8 cellular contexts compared by ENCODE assay signal in genomic region chr9:127981559-127982121, GRCh38. TPM values are rescaled to one million over a fixed set of nuclear protein-coding genes. Genes with fewer than 3 reads are reported as not detected.
DNase-seq lines count a peak whose midpoint lies in the region; ATAC-seq, FAIRE-seq and TF ChIP-seq lines count a peak whose summit lies in the region.

No MANE protein-coding gene starts in this region.

- H4K20me1 ChIP-seq in GM12878 (ENCODE audit: control insufficient read depth, insufficient read depth) = peaks cover 6% of the 10 kb centered on the region

- TF ChIP-seq CTCF in cardiac muscle cell (IDR thresholded peaks at IDR 0.05; ENCODE audit: low read depth, low read length) (no peak), GM12878 (IDR thresholded peaks at IDR 0.05 in 2 of 3, conservative IDR thresholded peaks at IDR 0.05 in 1 of 3; ENCODE audit: control insufficient read depth in 2 of 3, extremely low read depth in 1 of 3, insufficient read depth in 1 of 3, low read depth in 3 of 3, low read length in 3 of 3) (no peak), upper lobe of left lung (IDR thresholded peaks at IDR 0.05) (no peak)

- H3K4me1 ChIP-seq in cardiac muscle cell (ENCODE audit: low read depth) (peaks cover 40% of the 10 kb centered on the region), GM12878 (ENCODE audit: control insufficient read depth, insufficient read depth, low read length) (peaks cover 49% of the 10 kb centered on the region), upper lobe of left lung (peaks cover 25 to 44% (median 41%) of the 10 kb centered on the region in 4 donors)

- peaks cover 4% of the 10 kb centered on the region for H3K36me3 Mint-ChIP-seq in memory B cell

- CTCF ChIA-PET in GM12878 (lab: Yijun Ruan, JAX) = interaction anchor here (0.8 to 7.8 kb wide), 7 partner anchors 26 to 91 kb away, joined by 3 to 63 read pairs (median 3); no protein-coding TSS in a partner anchor

- POLR2A ChIA-PET in GM12878 (lab: Charles Lee) = interaction anchor here (0.5 to 4.6 kb wide), 8 partner anchors 11 to 210 kb away, joined by 3 to 22 read pairs (median 4); partner anchors contain the start of genes CIZ1, NAIF1 and SLC25A25

- H2AFZ ChIP-seq in GM12878 (ENCODE audit: control insufficient read depth, low read depth, low read length) = peak overlapping the region; percentile 77

- H3K9ac ChIP-seq in GM12878 (ENCODE audit: control insufficient read depth, insufficient read depth, low read length) = peak overlapping the region; percentile 78

- no peaks in the 10 kb centered on the region for H3K9me3 Mint-ChIP-seq in memory B cell

- TF ChIP-seq RAD21 in GM12878 (IDR thresholded peaks at IDR 0.05; ENCODE audit: insufficient read depth, low read depth, low read length) = no peak

- RAD21 ChIA-PET in GM12878 (lab: Charles Lee; ENCODE audit: unreplicated experiment) = interaction anchor here (0.6 to 2.2 kb wide), 6 partner anchors 11 to 53 kb away, joined by 3 to 7 read pairs (median 4); no protein-coding TSS in a partner anchor

- ATAC-seq in left cardiac atrium (no peak), GM12878 (no peak), memory B cell (ENCODE audit: low read depth) (no peak), upper lobe of left lung (ENCODE audit: low FRiP score in 2 of 2) (no peak)

- no peak for FAIRE-seq in GM12878 (lab: Jason Lieb, UNC)

- no peaks in the 10 kb centered on the region for H3K27me3 Mint-ChIP-seq in memory B cell

- TSS peak; percentile 99 for BruUV-seq in GM12878 (replicated peaks; lab: Mats Ljungman, UMichigan)

- SMC1A ChIA-PET in GM12878 (lab: Charles Lee; ENCODE audit: uncharacterized antibody, unreplicated experiment) = interaction anchor here (1.0 to 3.7 kb wide), 6 partner anchors 11 to 52 kb away, joined by 3 to 20 read pairs (median 5); no protein-coding TSS in a partner anchor

- peak overlapping the region; percentile 97 for H3K27ac Mint-ChIP-seq in memory B cell

- 65% methylated on average over 11 of the region's 11 CpGs for WGBS in GM12878 (ENCODE audit: insufficient coverage, insufficient replicate concordance, low lambda C conversion rate, missing lambda C conversion rate)
- 60 to 67% methylated on average over 10 to 11 of the region's 11 CpGs for WGBS in upper lobe of left lung, 2 donors

- H3K79me2 ChIP-seq in GM12878 (ENCODE audit: control insufficient read depth, insufficient read depth, low read length) = peaks cover 35% of the 10 kb centered on the region

- no peak for TF ChIP-seq POLR2A in GM12878 (IDR thresholded peaks at IDR 0.05; ENCODE audit: low read depth, low read length)
- TF ChIP-seq POLR2A in upper lobe of left lung (IDR thresholded peaks at IDR 0.05) = no peak

- no peaks in the 10 kb centered on the region for H3K9me3 ChIP-seq in cardiac muscle cell (ENCODE audit: low read depth)
- no peaks in the 10 kb centered on the region for H3K9me3 ChIP-seq in GM12878 (replicated peaks; ENCODE audit: control insufficient read depth, insufficient read depth, low read length)
- no peaks in the 10 kb centered on the region for H3K9me3 ChIP-seq in upper lobe of left lung

- H3K4me1 Mint-ChIP-seq in memory B cell = peaks cover 39% of the 10 kb centered on the region

- TF ChIP-seq EP300 in GM12878 (IDR thresholded peaks at IDR 0.05; ENCODE audit: borderline replicate concordance in 1 of 2, control insufficient read depth in 1 of 2, low read depth in 2 of 2, low read length in 2 of 2) (no peak), upper lobe of left lung (IDR thresholded peaks at IDR 0.05) (no peak)

- intact Hi-C loops in left cardiac atrium (cut with DNase I) = no loop called here
- intact Hi-C loops in GM12878 (cut with micrococcal nuclease; ENCODE audit: unreplicated experiment) = no loop called here

- H3K27ac ChIP-seq in cardiac muscle cell (peak overlapping the region; percentile 98), GM12878 (ENCODE audit: control insufficient read depth, insufficient read depth) (peak overlapping the region; percentile 76), upper lobe of left lung (peak overlapping the region; percentile 82 to 91 (median 88))

- H3K27me3 ChIP-seq in cardiac muscle cell = no peaks in the 10 kb centered on the region
- no peaks in the 10 kb centered on the region for H3K27me3 ChIP-seq in GM12878 (replicated peaks in 1 of 2; ENCODE audit: control insufficient read depth in 2 of 2, insufficient read depth in 2 of 2, low read length in 1 of 2)
- H3K27me3 ChIP-seq in upper lobe of left lung = no peaks in the 10 kb centered on the region

- H3K4me2 ChIP-seq in GM12878 (ENCODE audit: control insufficient read depth, insufficient read depth) = peak overlapping the region; percentile 100

- DNase-seq in cardiac muscle cell (ENCODE audit: low read depth in 1 of 2, low spot score in 1 of 2) (no peak), left cardiac atrium (no peak), GM12878 (ENCODE audit: low read depth, low spot score) (no peak), memory B cell (ENCODE audit: low spot score in 2 of 2) (peak in 1 of 2 donors; percentile 13), upper lobe of left lung (no peak), G401 (ENCODE audit: low spot score) (no peak), NCI-H526 (lab: John Stamatoyannopoulos, UW) (no peak), NCI-H2107 (lab: John Stamatoyannopoulos, UW) (no peak)

- in situ Hi-C loops in GM12878 (cut with MboI) = no loop called here
- in situ Hi-C loops in G401 (cut with HindIII; ENCODE audit: low sequenced_read_pairs) = no loop called here

- H3K4me3 Mint-ChIP-seq in memory B cell = peak overlapping the region; percentile 86

- H3K36me3 ChIP-seq in cardiac muscle cell (no peaks in the 10 kb centered on the region), GM12878 (ENCODE audit: control insufficient read depth in 2 of 2, insufficient read depth in 2 of 2, low read length in 1 of 2) (0 out of 4 replicates have a peak, but pooled peaks cover 0 to 3% of the 10 kb centered on the region in 2 experiments), upper lobe of left lung (no peaks in the 10 kb centered on the region)

- peak overlapping the region; percentile 22 for H3K4me3 ChIP-seq in cardiac muscle cell
- peak overlapping the region; percentile 54 for H3K4me3 ChIP-seq in GM12878
- peak overlapping the region; percentile 39 to 95 (median 82) for H3K4me3 ChIP-seq in upper lobe of left lung

RNA-seq across cellular contexts. Expression of gene EEIG1, which starts 0.9 kb away (rescaled TPM):
- total RNA-seq in cardiac muscle cell (20.9 and 25.6 TPM in 2 replicates), left cardiac atrium (10 to 100 TPM; 24.9 to 27.3 TPM), GM12878 (2014; rRNA removed) (7.4 TPM in 2 replicates), GM12878 (2014; rRNA removed; fragmentation: Illumina TruSeq; extraction: Trizol) (8.5 and 9.5 TPM in 2 replicates), GM12878 (2021) (69.7 and 75.9 TPM in 2 replicates), upper lobe of left lung (10 to 100 TPM; 17.8 to 60.7 (median 48.0) TPM)
- polyA plus RNA-seq in cardiac muscle cell (26.6 and 32.5 TPM in 2 replicates), GM12878 (2011; rRNA removed) (3.3 and 6.6 TPM in 2 replicates), GM12878 (2014; fragmentation: Illumina TruSeq; extraction: Trizol) (7.2 and 16.9 TPM in 2 replicates), GM12878 (2014; fragmentation: Nextera tagmentation; extraction: Ambion mirVana) (1 to 10 TPM; 1.2 to 2.7 TPM), GM12878 (2014; rRNA removed) (20.7 and 21.5 TPM in 2 replicates), GM12878 (2016; fragmentation: Nextera tagmentation; extraction: Ambion mirVana) (10 to 100 TPM in 1 of 2 experiments, 1 to 10 TPM in 1; 8.5 to 12.9 TPM)
- total RNA-seq in GM12878 (2013; cell fraction: nucleolus; rRNA removed) = 23.5 and 27.2 TPM in 2 replicates
- polyA plus RNA-seq in GM12878 (2011; ENCODE audit: low read depth) = 116 TPM
- polyA plus RNA-seq in GM12878 (2011; cell fraction: cytosol; rRNA removed) = 10.5 and 12.0 TPM in 2 replicates
- polyA plus RNA-seq in GM12878 (2011; cell fraction: nucleus; rRNA removed) = 13.2 and 14.7 TPM in 2 replicates
- 61.5 and 83.9 TPM in 2 replicates for polyA plus RNA-seq in GM12878 (2012)
- 2.9 and 6.1 TPM in 2 replicates for polyA minus RNA-seq in GM12878 (2011; rRNA and poly(A)+ RNA removed)
- 4.0 and 8.6 TPM in 2 replicates for polyA minus RNA-seq in GM12878 (2011; cell fraction: cytosol; rRNA and poly(A)+ RNA removed)
- polyA minus RNA-seq in GM12878 (2011; cell fraction: nucleus; rRNA and poly(A)+ RNA removed) = 2.8 and 6.3 TPM in 2 replicates
- total RNA-seq in G401 (2014; rRNA removed; shearing (Covaris generic)) = 12.4 and 18.6 TPM in 2 replicates

RNA-seq across cellular contexts. Expression of gene DPM2, which starts 44.0 kb away (rescaled TPM):
- total RNA-seq in cardiac muscle cell (26.1 and 35.6 TPM in 2 replicates), left cardiac atrium (10 to 100 TPM; 14.7 to 18.3 TPM), GM12878 (2014; rRNA removed) (36.3 and 40.3 TPM in 2 replicates), GM12878 (2014; rRNA removed; fragmentation: Illumina TruSeq; extraction: Trizol) (30.6 and 31.7 TPM in 2 replicates), GM12878 (2021) (40.7 and 44.0 TPM in 2 replicates), upper lobe of left lung (10 to 100 TPM; 20.1 to 40.7 (median 25.6) TPM)
- polyA plus RNA-seq in cardiac muscle cell (54.2 and 70.7 TPM in 2 replicates), GM12878 (2011; rRNA removed) (25.8 and 49.2 TPM in 2 replicates), GM12878 (2014; fragmentation: Illumina TruSeq; extraction: Trizol) (24.3 and 45.4 TPM in 2 replicates), GM12878 (2014; fragmentation: Nextera tagmentation; extraction: Ambion mirVana) (10 to 100 TPM; 22.7 to 24.2 TPM), GM12878 (2014; rRNA removed) (54.3 and 56.5 TPM in 2 replicates), GM12878 (2016; fragmentation: Nextera tagmentation; extraction: Ambion mirVana) (10 to 100 TPM; 76.7 to 77.9 TPM)
- 35.0 and 35.4 TPM in 2 replicates for total RNA-seq in GM12878 (2013; cell fraction: nucleolus; rRNA removed)
- 17.4 TPM for polyA plus RNA-seq in GM12878 (2011; ENCODE audit: low read depth)
- polyA plus RNA-seq in GM12878 (2011; cell fraction: cytosol; rRNA removed) = 73.3 and 82.9 TPM in 2 replicates
- 54.9 and 64.6 TPM in 2 replicates for polyA plus RNA-seq in GM12878 (2011; cell fraction: nucleus; rRNA removed)
- polyA plus RNA-seq in GM12878 (2012) = 30.5 and 35.8 TPM in 2 replicates
- polyA minus RNA-seq in GM12878 (2011; rRNA and poly(A)+ RNA removed) = 39.4 and 64.4 TPM in 2 replicates
- polyA minus RNA-seq in GM12878 (2011; cell fraction: cytosol; rRNA and poly(A)+ RNA removed) = 27.0 and 30.2 TPM in 2 replicates
- polyA minus RNA-seq in GM12878 (2011; cell fraction: nucleus; rRNA and poly(A)+ RNA removed) = 38.0 and 63.1 TPM in 2 replicates
- total RNA-seq in G401 (2014; rRNA removed; shearing (Covaris generic)) = 17.1 and 39.0 TPM in 2 replicates

RNA-seq across cellular contexts. Expression of gene PIP5KL1, which starts 51.1 kb away (rescaled TPM):
- total RNA-seq in cardiac muscle cell = 0.89 and 1.7 TPM in 2 replicates
- 3.4 and 3.5 TPM in 2 replicates for polyA plus RNA-seq in cardiac muscle cell
- total RNA-seq in left cardiac atrium = under 1 TPM; 0.50 to 0.99 TPM
- total RNA-seq in GM12878 (2013; cell fraction: nucleolus; rRNA removed) = 1.9 and 2.0 TPM in 2 replicates
- total RNA-seq in GM12878 (2014; rRNA removed) = 0.40 TPM in 1 of 2 replicates, not detected in the other
- total RNA-seq in GM12878 (2014; rRNA removed; fragmentation: Illumina TruSeq; extraction: Trizol) = 0.14 and 0.22 TPM in 2 replicates
- 0.32 and 0.64 TPM in 2 replicates for total RNA-seq in GM12878 (2021)
- 0.41 TPM for polyA plus RNA-seq in GM12878 (2011; ENCODE audit: low read depth)
- polyA plus RNA-seq in GM12878 (2011; rRNA removed) = 0.12 and 0.50 TPM in 2 replicates
- 0.34 and 0.52 TPM in 2 replicates for polyA plus RNA-seq in GM12878 (2011; cell fraction: cytosol; rRNA removed)
- polyA plus RNA-seq in GM12878 (2011; cell fraction: nucleus; rRNA removed) = 2.2 and 3.0 TPM in 2 replicates
- 0.60 and 1.1 TPM in 2 replicates for polyA plus RNA-seq in GM12878 (2012)
- 0.04 TPM in 1 of 2 replicates, not detected in the other for polyA plus RNA-seq in GM12878 (2014; fragmentation: Illumina TruSeq; extraction: Trizol)
- not detected for polyA plus RNA-seq in GM12878 (2014; fragmentation: Nextera tagmentation; extraction: Ambion mirVana)
- polyA plus RNA-seq in GM12878 (2014; rRNA removed) = 0.55 and 0.67 TPM in 2 replicates
- polyA plus RNA-seq in GM12878 (2016; fragmentation: Nextera tagmentation; extraction: Ambion mirVana) = under 1 TPM; 0.11 to 0.47 TPM
- 0.10 TPM in 1 of 2 replicates, not detected in the other for polyA minus RNA-seq in GM12878 (2011; rRNA and poly(A)+ RNA removed)
- polyA minus RNA-seq in GM12878 (2011; cell fraction: cytosol; rRNA and poly(A)+ RNA removed) = not detected in 2 replicates
- polyA minus RNA-seq in GM12878 (2011; cell fraction: nucleus; rRNA and poly(A)+ RNA removed) = 0.57 and 0.85 TPM in 2 replicates
- 10 to 100 TPM in 3 of 6 donors, 1 to 10 TPM in 3; 4.1 to 38.8 (median 10.0) TPM for total RNA-seq in upper lobe of left lung
- total RNA-seq in G401 (2014; rRNA removed; shearing (Covaris generic)) = 0.68 and 23.4 TPM in 2 replicates

Comparison
In these comparisons a context has a peak if more than half of its experiments do, and no peak if none do; other contexts are left out.
1. H3K4me3 ChIP-seq: peak in every context shown above with its lines; median percentile 82 in upper lobe of left lung; 54 in GM12878; 22 in cardiac muscle cell.